Comparison of ENCODE assay signal across 11 cellular contexts in genomic region chr3:50341537-50341936, GRCh38. TPM values are rescaled to one million over a fixed set of nuclear protein-coding genes. Genes with fewer than 3 reads are reported as not detected.
A peak's percentile ranks its signal among the peaks of the same experiment; 100 is the strongest.
DNase-seq lines count a peak whose midpoint lies in the region; ATAC-seq and TF ChIP-seq lines count a peak whose summit lies in the region.
"Had no signal": no experiment of that assay in that cellular context is flagged by ENCODE, and none has a peak within 500 bp of the region (broad histone marks: within the 10 kb centered on the region; RNA-seq: fewer than 3 reads in every experiment).

No MANE protein-coding gene starts in this region.

- ATAC-seq in activated CD4-positive, alpha-beta T cell treated with anti-CD3 and anti-CD28 coated beads for 36 hours, result no peak
- ATAC-seq in left colon, result no peak
- ATAC-seq: A549, body of pancreas had no signal

- peaks cover 22% of the 10 kb centered on the region for H3K36me3 Mint-ChIP-seq in activated CD4-positive, alpha-beta T cell treated with anti-CD3 and anti-CD28 coated beads for 36 hours (ENCODE audit: low read depth)

- POLR2A ChIA-PET in activated CD4-positive, alpha-beta T cell treated with anti-CD3 and anti-CD28 coated beads for 36 hours (lab: Charles Lee), result no interaction called here
- POLR2A ChIA-PET in RWPE1 (lab: Yijun Ruan, JAX; ENCODE audit: low non-redundant PET), result interaction anchor here (0.6 kb wide), 1 partner anchor 1045 kb away, joined by 3 read pairs; no protein-coding TSS in a partner anchor

- peaks cover 40 to 89% (median 69%) of the 10 kb centered on the region in 6 donors for H3K4me1 ChIP-seq in spleen

- no peak for DNase-seq in activated CD4-positive, alpha-beta T cell treated with anti-CD3 and anti-CD28 coated beads for 36 hours
- DNase-seq in activated CD4-positive, alpha-beta T cell treated with anti-CD3 and anti-CD28 coated beads, Interleukin-2, amount 50 U/mL, for 4 hours, result no peak
- DNase-seq in RWPE1 (ENCODE audit: low spot score) (no peak), fibroblast of the aortic adventitia (ENCODE audit: low read depth) (no peak), spleen (peak; percentile 88), NCI-H187 treated with DMSO at 0.1 percent for 48 hours (lab: John Stamatoyannopoulos, UW) (no peak), left colon (no peak)
- no peak for DNase-seq in effector CD8-positive, alpha-beta T cell (lab: John Stamatoyannopoulos, UW)
- DNase-seq: NCI-H446 had no signal

- no peak overlapping the region for H3K27ac Mint-ChIP-seq in activated CD4-positive, alpha-beta T cell treated with anti-CD3 and anti-CD28 coated beads for 36 hours

- no peaks in the 10 kb centered on the region for H3K27me3 Mint-ChIP-seq in activated CD4-positive, alpha-beta T cell treated with anti-CD3 and anti-CD28 coated beads for 36 hours

- H3K9me3 ChIP-seq in spleen, result no peaks in the 10 kb centered on the region
- H3K9me3 ChIP-seq: A549, body of pancreas had no signal

- no peak for TF ChIP-seq POLR2A in spleen (IDR thresholded peaks at IDR 0.05)

- no peaks in the 10 kb centered on the region for H3K27me3 ChIP-seq in spleen (replicated peaks in 1 of 7)
- H3K27me3 ChIP-seq: body of pancreas had no signal

- H3K4me3 Mint-ChIP-seq in activated CD4-positive, alpha-beta T cell treated with anti-CD3 and anti-CD28 coated beads for 36 hours, result peak overlapping the region; percentile 83

- intact Hi-C loops in activated CD4-positive, alpha-beta T cell treated with anti-CD3 and anti-CD28 coated beads for 36 hours (cut with DNase I, micrococcal nuclease), result no loop called here
- intact Hi-C loops in spleen (cut with DNase I; ENCODE audit: low total_unique reads), result no loop called here
- intact Hi-C loops in left colon (cut with DNase I, micrococcal nuclease), result no loop called here

- TF ChIP-seq CTCF in RWPE1 (conservative IDR thresholded peaks at IDR 0.05; ENCODE audit: low read depth) (no peak), fibroblast of the aortic adventitia (IDR thresholded peaks at IDR 0.05; ENCODE audit: insufficient read depth, low read length) (no peak), spleen (IDR thresholded peaks at IDR 0.05 in 8 of 11, conservative IDR thresholded peaks at IDR 0.05 in 3 of 11) (no peak)

- H3K4me3 ChIP-seq in fibroblast of the aortic adventitia (ENCODE audit: low read depth, low read length) (peak overlapping the region; percentile 69), spleen (peak overlapping the region in 7 of 8 donors; percentile 55 to 86 (median 74))
- H3K4me3 ChIP-seq: A549, body of pancreas had no signal

- H3K9me3 Mint-ChIP-seq in activated CD4-positive, alpha-beta T cell treated with anti-CD3 and anti-CD28 coated beads for 36 hours (ENCODE audit: low read depth), result no peaks in the 10 kb centered on the region

- CTCF ChIA-PET in activated CD4-positive, alpha-beta T cell treated with anti-CD3 and anti-CD28 coated beads for 36 hours (lab: Charles Lee), result interaction anchor here (1.0 to 1.3 kb wide), 3 partner anchors 11 to 43 kb away, joined by 3 to 6 read pairs (median 4); partner anchors contain the start of genes HYAL3 and NAA80
- CTCF ChIA-PET in RWPE1 (lab: Yijun Ruan, JAX), result interaction anchor here (0.6 to 1.0 kb wide), 2 partner anchors 17 to 171 kb away, joined by 3 read pairs; no protein-coding TSS in a partner anchor

- H3K36me3 ChIP-seq in spleen, result no peaks in the 10 kb centered on the region

- H3K4me1 Mint-ChIP-seq in activated CD4-positive, alpha-beta T cell treated with anti-CD3 and anti-CD28 coated beads for 36 hours, result peaks cover 27% of the 10 kb centered on the region

- H3K27ac ChIP-seq in RWPE1, result peak overlapping the region; percentile 98
- H3K27ac ChIP-seq in spleen, result peak overlapping the region; percentile 92 to 99 (median 98)
- H3K27ac ChIP-seq: A549 had no signal

- WGBS in spleen, 5 donors, result 79 to 94% (median 88%) methylated on average over 5 to 9 of the region's 9 CpGs

RNA-seq across cellular contexts. Expression of gene RASSF1, which starts 0.9 kb away (rescaled TPM):
- 10 to 100 TPM; 30.8 to 50.7 TPM for total RNA-seq in activated CD4-positive, alpha-beta T cell treated with anti-CD3 and anti-CD28 coated beads for 36 hours
- total RNA-seq in fibroblast of the aortic adventitia (ENCODE audit: low replicate concordance) (20.4 and 45.7 TPM in 2 replicates), spleen (100 to 1,000 TPM in 1 of 7 donors, 10 to 100 TPM in 6; 48.3 to 113 (median 63.3) TPM), left colon (10 to 100 TPM; 14.5 to 15.0 TPM)
- polyA plus RNA-seq in spleen, result 10 to 100 TPM; 59.3 to 83.7 (median 81.4) TPM

RNA-seq across cellular contexts. Expression of gene ZMYND10, which starts 4.0 kb away (rescaled TPM):
- total RNA-seq in activated CD4-positive, alpha-beta T cell treated with anti-CD3 and anti-CD28 coated beads for 36 hours, result 1 to 10 TPM; 1.0 to 1.3 TPM
- total RNA-seq in fibroblast of the aortic adventitia (ENCODE audit: low replicate concordance) (0.81 and 0.82 TPM in 2 replicates), spleen (1 to 10 TPM in 3 of 7 donors, under 1 TPM in 3, not detected in 1; 0.60 to 2.2 (median 1.1) TPM), left colon (under 1 TPM; 0.47 to 0.49 TPM)
- polyA plus RNA-seq in spleen, result 1 to 10 TPM in 2 of 3 donors, under 1 TPM in 1; 0.56 to 2.1 (median 1.6) TPM

RNA-seq across cellular contexts. Expression of gene NPRL2, which starts 9.0 kb away (rescaled TPM):
- 10 to 100 TPM; 42.5 to 43.0 TPM for total RNA-seq in activated CD4-positive, alpha-beta T cell treated with anti-CD3 and anti-CD28 coated beads for 36 hours
- 9.4 and 19.7 TPM in 2 replicates for total RNA-seq in fibroblast of the aortic adventitia (ENCODE audit: low replicate concordance)
- total RNA-seq in spleen, result 10 to 100 TPM; 17.8 to 31.2 (median 22.7) TPM
- polyA plus RNA-seq in spleen, result 10 to 100 TPM; 22.1 to 28.2 (median 23.0) TPM
- 10 to 100 TPM; 18.1 to 23.5 TPM for total RNA-seq in left colon

RNA-seq across cellular contexts. Expression of gene CYB561D2, which starts 9.1 kb away (rescaled TPM):
- total RNA-seq in activated CD4-positive, alpha-beta T cell treated with anti-CD3 and anti-CD28 coated beads for 36 hours, result 10 to 100 TPM; 10.3 to 14.3 TPM
- total RNA-seq in fibroblast of the aortic adventitia (ENCODE audit: low replicate concordance) (12.2 and 15.8 TPM in 2 replicates), spleen (10 to 100 TPM; 18.7 to 33.7 (median 24.9) TPM), left colon (10 to 100 TPM; 35.8 to 36.9 TPM)
- 10 to 100 TPM; 26.8 to 35.2 (median 27.2) TPM for polyA plus RNA-seq in spleen

RNA-seq across cellular contexts. Expression of gene TUSC2, which starts 13.5 kb away (rescaled TPM):
- total RNA-seq in activated CD4-positive, alpha-beta T cell treated with anti-CD3 and anti-CD28 coated beads for 36 hours, result 10 to 100 TPM; 15.0 to 17.1 TPM
- total RNA-seq in fibroblast of the aortic adventitia (ENCODE audit: low replicate concordance) (11.9 and 15.5 TPM in 2 replicates), spleen (10 to 100 TPM; 19.4 to 33.6 (median 24.4) TPM), left colon (10 to 100 TPM; 26.7 to 29.1 TPM)
- 10 to 100 TPM; 20.6 to 36.5 (median 34.4) TPM for polyA plus RNA-seq in spleen
